ENCODE assay signal across 1 cellular context in the genomic region with DNA sequence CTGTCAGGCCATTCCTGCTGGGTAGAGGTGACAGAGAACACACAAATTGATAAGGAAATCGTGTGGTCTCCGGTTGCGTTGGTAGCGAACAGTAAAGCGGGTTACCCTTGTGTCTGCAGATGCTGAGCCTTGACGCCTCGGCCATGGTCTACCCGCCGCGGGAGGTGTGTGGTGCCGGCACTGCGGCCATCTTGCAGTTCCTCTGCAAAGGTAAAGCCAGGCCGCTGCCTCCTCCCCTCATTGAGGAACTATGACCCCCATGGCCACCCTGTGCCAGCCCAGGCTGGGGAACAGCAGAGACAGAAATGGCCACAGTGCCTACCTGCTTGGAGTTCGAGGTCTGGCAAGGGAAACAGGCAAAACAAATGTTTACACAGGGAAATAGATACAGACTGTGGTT.
TF ChIP-seq lines count a peak whose summit lies in the region.

No MANE protein-coding gene starts in this region.

TF ChIP-seq in IMR-90, 13 proteins besides CTCF, POLR2A, EP300 and RAD21:
- TF ChIP-seq MAFK (IDR thresholded peaks at IDR 0.05; ENCODE audit: low read depth, low read length) (no peak), MXI1 (IDR thresholded peaks at IDR 0.05; ENCODE audit: borderline replicate concordance, low read depth, low read length) (no peak), FOS (IDR thresholded peaks at IDR 0.05; ENCODE audit: low read depth, low read length) (no peak), MAZ (IDR thresholded peaks at IDR 0.05; ENCODE audit: borderline replicate concordance, low read depth, low read length) (no peak), RCOR1 (IDR thresholded peaks at IDR 0.05; ENCODE audit: insufficient replicate concordance, low read length) (no peak), SMC3 (IDR thresholded peaks at IDR 0.05; ENCODE audit: low read depth, low read length) (no peak), CHD1 (IDR thresholded peaks at IDR 0.05; ENCODE audit: low read depth, low read length) (no peak), NFE2L2 (IDR thresholded peaks at IDR 0.05; ENCODE audit: low read depth, low read length) (no peak), RFX5 (IDR thresholded peaks at IDR 0.05; ENCODE audit: low read depth, low read length) (no peak), CEBPB (IDR thresholded peaks at IDR 0.05; ENCODE audit: low read depth, low read length) (no peak)
- TF ChIP-seq, protein P1, sequence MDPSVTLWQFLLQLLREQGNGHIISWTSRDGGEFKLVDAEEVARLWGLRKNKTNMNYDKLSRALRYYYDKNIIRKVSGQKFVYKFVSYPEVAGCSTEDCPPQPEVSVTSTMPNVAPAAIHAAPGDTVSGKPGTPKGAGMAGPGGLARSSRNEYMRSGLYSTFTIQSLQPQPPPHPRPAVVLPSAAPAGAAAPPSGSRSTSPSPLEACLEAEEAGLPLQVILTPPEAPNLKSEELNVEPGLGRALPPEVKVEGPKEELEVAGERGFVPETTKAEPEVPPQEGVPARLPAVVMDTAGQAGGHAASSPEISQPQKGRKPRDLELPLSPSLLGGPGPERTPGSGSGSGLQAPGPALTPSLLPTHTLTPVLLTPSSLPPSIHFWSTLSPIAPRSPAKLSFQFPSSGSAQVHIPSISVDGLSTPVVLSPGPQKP (IDR thresholded peaks at IDR 0.05; ENCODE audit: borderline replicate concordance, low read depth, low read length) = no peak
- TF ChIP-seq, protein P2, sequence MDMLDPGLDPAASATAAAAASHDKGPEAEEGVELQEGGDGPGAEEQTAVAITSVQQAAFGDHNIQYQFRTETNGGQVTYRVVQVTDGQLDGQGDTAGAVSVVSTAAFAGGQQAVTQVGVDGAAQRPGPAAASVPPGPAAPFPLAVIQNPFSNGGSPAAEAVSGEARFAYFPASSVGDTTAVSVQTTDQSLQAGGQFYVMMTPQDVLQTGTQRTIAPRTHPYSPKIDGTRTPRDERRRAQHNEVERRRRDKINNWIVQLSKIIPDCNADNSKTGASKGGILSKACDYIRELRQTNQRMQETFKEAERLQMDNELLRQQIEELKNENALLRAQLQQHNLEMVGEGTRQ (IDR thresholded peaks at IDR 0.05; ENCODE audit: low read depth, low read length) = no peak
TF ChIP-seq in IMR-90: peak in this region for 0.
